23 cellular contexts compared by ENCODE assay signal in the genomic region with DNA sequence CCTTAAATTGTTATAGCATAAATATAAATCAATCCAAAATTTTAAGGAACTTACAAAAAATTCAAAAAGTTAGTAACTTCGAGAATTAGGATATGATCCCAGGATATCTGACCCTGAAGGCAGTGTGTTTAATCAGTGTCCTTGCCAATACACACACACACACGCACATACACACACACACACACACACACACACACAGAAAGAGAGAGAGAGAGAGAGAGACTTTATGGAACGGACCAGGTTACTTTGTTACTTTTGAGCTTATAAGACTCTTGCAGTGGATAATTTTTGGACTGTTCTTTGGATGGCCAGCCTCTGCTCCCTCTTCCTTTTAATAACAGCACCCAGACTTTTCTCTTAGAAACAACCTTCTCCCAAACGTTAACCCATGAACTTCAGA.
"Had no signal": no experiment of that assay in that cellular context is flagged by ENCODE, and none has a peak within 500 bp of the region (broad histone marks: within the 10 kb centered on the region; RNA-seq: fewer than 3 reads in every experiment).

No MANE protein-coding gene starts in this region.

- H3K27ac Mint-ChIP-seq: mesothelial cell of epicardium, naive B cell had no signal

- FAIRE-seq: colon, endometrium, frontal cortex, islet of Langerhans, keratinocyte had no signal

- DNase-seq: dermis blood vessel endothelial cell; dorsolateral prefrontal cortex; effector CD4-positive, alpha-beta T cell; effector memory CD4-positive, alpha-beta T cell; foreskin keratinocyte; heart left ventricle; hippocampal formation; left cardiac atrium; left lung; left ventricle myocardium superior; lower lobe of right lung; mesenchymal stem cell; mucosa of descending colon; naive B cell had no signal

- H3K4me1 Mint-ChIP-seq: naive B cell had no signal

- H3K27ac ChIP-seq: coronary artery, dorsolateral prefrontal cortex, esophagus muscularis mucosa, foreskin keratinocyte, gastroesophageal sphincter, heart left ventricle, left lung, lower lobe of right lung had no signal

- H3K4me1 ChIP-seq: foreskin keratinocyte, gastroesophageal sphincter, left lung, lower lobe of right lung had no signal

- H3K4me3 ChIP-seq: coronary artery, dorsolateral prefrontal cortex, esophagus muscularis mucosa, gastroesophageal sphincter, heart left ventricle, left lung, lower lobe of right lung, mucosa of descending colon had no signal

- H3K36me3 Mint-ChIP-seq: naive B cell had no signal

- H3K36me3 ChIP-seq: esophagus muscularis mucosa, gastroesophageal sphincter, heart left ventricle, left lung, lower lobe of right lung had no signal

- H3K9me3 ChIP-seq: esophagus muscularis mucosa, gastroesophageal sphincter, heart left ventricle, lower lobe of right lung, mucosa of descending colon had no signal

- H3K27me3 Mint-ChIP-seq: naive B cell had no signal

- H3K27me3 ChIP-seq: dorsolateral prefrontal cortex, esophagus muscularis mucosa, foreskin keratinocyte, gastroesophageal sphincter, heart left ventricle, left lung had no signal

- H3K4me3 Mint-ChIP-seq: mesothelial cell of epicardium, naive B cell had no signal
